Comparison of ENCODE assay signal across 16 cellular contexts in genomic region chr4:169037491-169037890, GRCh38. TPM values are rescaled to one million over a fixed set of nuclear protein-coding genes. Genes with fewer than 3 reads are reported as not detected.
DNase-seq lines count a peak whose midpoint lies in the region; TF ChIP-seq lines count a peak whose summit lies in the region.
"Had no signal": no experiment of that assay in that cellular context is flagged by ENCODE, and none has a peak within 500 bp of the region (broad histone marks: within the 10 kb centered on the region; RNA-seq: fewer than 3 reads in every experiment).

No MANE protein-coding gene starts in this region.

- DNase-seq in NCI-H2171 treated with DMSO at 0.1 percent for 48 hours (lab: John Stamatoyannopoulos, UW) (peak; percentile 9), NCI-H2171 (lab: John Stamatoyannopoulos, UW) (no peak), SJCRH30 (peak; percentile 18 to 51), RKO (ENCODE audit: low spot score) (no peak), suprapubic skin (ENCODE audit: low spot score in 2 of 2) (no peak)
- DNase-seq in activated CD4-positive, alpha-beta T cell treated with anti-CD3 and anti-CD28 coated beads, Interleukin-2, amount 50 U/mL, for 4 hours = no peak
- DNase-seq: 8988T; AML-193; Caco-2; CD8-positive, alpha-beta memory T cell; GOT3; HFFc6 had no signal

- H3K4me1 Mint-ChIP-seq in nephron = peaks cover 16% of the 10 kb centered on the region
- H3K4me1 Mint-ChIP-seq: CD8-positive, alpha-beta memory T cell; IgD-negative memory B cell had no signal

- no peak for TF ChIP-seq POLR2A in suprapubic skin (IDR thresholded peaks at IDR 0.05)

- H3K27me3 ChIP-seq in SJCRH30 = no peaks in the 10 kb centered on the region
- no peaks in the 10 kb centered on the region for H3K27me3 ChIP-seq in suprapubic skin
- H3K27me3 ChIP-seq: BLaER1 had no signal

- H3K27ac Mint-ChIP-seq in nephron = peak overlapping the region; percentile 5 to 28 (median 14)
- H3K27ac Mint-ChIP-seq: CD8-positive, alpha-beta memory T cell; HFFc6; IgD-negative memory B cell had no signal

- H3K9me3 Mint-ChIP-seq in nephron = peaks cover 3% of the 10 kb centered on the region
- H3K9me3 Mint-ChIP-seq: CD8-positive, alpha-beta memory T cell; HFFc6; IgD-negative memory B cell had no signal

- no peak overlapping the region for H3K4me3 Mint-ChIP-seq in nephron
- H3K4me3 Mint-ChIP-seq: CD8-positive, alpha-beta memory T cell; HFFc6; IgD-negative memory B cell had no signal

- no peaks in the 10 kb centered on the region for H3K9me3 ChIP-seq in SJCRH30 (replicated peaks)
- H3K9me3 ChIP-seq in suprapubic skin = no peaks in the 10 kb centered on the region
- H3K9me3 ChIP-seq: BLaER1, Caco-2, HAP-1 had no signal

- no peak for TF ChIP-seq EP300 in suprapubic skin (IDR thresholded peaks at IDR 0.05)

- 90% methylated on average over 4 of the region's 4 CpGs for WGBS in suprapubic skin

- H3K4me1 ChIP-seq in SJCRH30 (0 out of 2 replicates have a peak, but pooled peaks cover 3% of the 10 kb centered on the region), suprapubic skin (peaks cover 8% of the 10 kb centered on the region)
- H3K4me1 ChIP-seq: BLaER1, Caco-2, HAP-1 had no signal

- no peaks in the 10 kb centered on the region for H3K36me3 ChIP-seq in SJCRH30
- H3K36me3 ChIP-seq in suprapubic skin = no peaks in the 10 kb centered on the region
- H3K36me3 ChIP-seq: BLaER1, HAP-1 had no signal

- H3K36me3 Mint-ChIP-seq in nephron (ENCODE audit: low read depth) = no peaks in the 10 kb centered on the region
- H3K36me3 Mint-ChIP-seq: CD8-positive, alpha-beta memory T cell; IgD-negative memory B cell had no signal

- TF ChIP-seq CTCF in nephron (IDR thresholded peaks at IDR 0.05; ENCODE audit: unreplicated experiment in 3 of 3) (no peak), suprapubic skin (IDR thresholded peaks at IDR 0.05) (no peak)

- no peak overlapping the region for H3K4me3 ChIP-seq in SJCRH30
- H3K4me3 ChIP-seq in suprapubic skin = no peak overlapping the region
- H3K4me3 ChIP-seq: BLaER1, HAP-1 had no signal

- H3K27me3 Mint-ChIP-seq in nephron (ENCODE audit: low read depth) = peaks cover 12% of the 10 kb centered on the region

- H3K27ac ChIP-seq in SJCRH30 (no peak overlapping the region), suprapubic skin (no peak overlapping the region)
- H3K27ac ChIP-seq: BLaER1 had no signal

RNA-seq across cellular contexts. Expression of gene CBR4, which starts 27.4 kb away (rescaled TPM):
- total RNA-seq in SJCRH30 (2014; rRNA removed; shearing (Covaris generic)) = 13.1 and 17.7 TPM in 2 replicates
- 10 to 100 TPM; 14.4 to 42.2 (median 19.5) TPM for total RNA-seq in suprapubic skin

Comparison
In these comparisons a context has a peak if more than half of its experiments do, and no peak if none do; other contexts are left out.
1. DNase-seq: peak in NCI-H2171 treated with DMSO at 0.1 percent for 48 hours (single experiment) and SJCRH30 (2 of 2); none in NCI-H2171 (single experiment), activated CD4-positive, alpha-beta T cell treated with anti-CD3 and anti-CD28 coated beads, Interleukin-2, amount 50 U/mL, for 4 hours (0 of 2), RKO (single experiment) and suprapubic skin (0 of 2).